1 cellular context compared by ENCODE assay signal in the genomic region with DNA sequence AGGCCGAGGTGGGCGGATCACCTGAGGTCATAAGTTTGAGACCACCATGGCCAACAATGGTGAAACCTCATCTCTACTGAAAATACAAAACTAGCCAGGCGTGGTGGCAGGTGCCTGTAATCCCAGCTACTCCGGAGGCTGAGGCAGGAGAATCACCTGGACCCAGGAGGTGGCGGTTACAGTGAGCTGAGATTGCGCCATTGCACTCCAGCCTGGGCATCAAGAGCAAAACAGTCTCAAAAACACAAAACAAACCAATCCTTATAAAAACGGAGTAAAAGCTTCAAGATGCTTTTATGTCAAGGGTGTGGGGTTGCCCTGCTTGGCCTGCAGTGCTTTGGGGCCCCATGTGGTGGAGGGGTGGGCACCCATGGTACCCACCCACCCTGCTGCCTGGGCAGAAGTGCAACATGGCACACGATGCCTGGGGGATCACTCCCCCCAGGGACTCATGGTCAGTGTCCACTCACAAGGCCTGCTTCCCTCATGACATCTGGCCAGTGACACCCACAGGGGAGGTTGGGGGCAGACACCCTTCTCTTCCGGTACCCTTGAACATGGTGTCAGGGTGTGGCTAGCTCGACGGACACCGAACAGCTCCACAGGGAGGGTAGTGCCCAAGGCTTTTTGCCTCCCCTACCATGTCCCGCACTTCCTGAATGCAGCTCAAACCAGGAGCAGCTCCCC.
TF ChIP-seq lines count a peak whose summit lies in the region.

No MANE protein-coding gene starts in this region.

TF ChIP-seq in HEK293, 187 proteins besides CTCF, POLR2A, EP300 and RAD21 (continued from another document):
- TF ChIP-seq, protein P1, sequence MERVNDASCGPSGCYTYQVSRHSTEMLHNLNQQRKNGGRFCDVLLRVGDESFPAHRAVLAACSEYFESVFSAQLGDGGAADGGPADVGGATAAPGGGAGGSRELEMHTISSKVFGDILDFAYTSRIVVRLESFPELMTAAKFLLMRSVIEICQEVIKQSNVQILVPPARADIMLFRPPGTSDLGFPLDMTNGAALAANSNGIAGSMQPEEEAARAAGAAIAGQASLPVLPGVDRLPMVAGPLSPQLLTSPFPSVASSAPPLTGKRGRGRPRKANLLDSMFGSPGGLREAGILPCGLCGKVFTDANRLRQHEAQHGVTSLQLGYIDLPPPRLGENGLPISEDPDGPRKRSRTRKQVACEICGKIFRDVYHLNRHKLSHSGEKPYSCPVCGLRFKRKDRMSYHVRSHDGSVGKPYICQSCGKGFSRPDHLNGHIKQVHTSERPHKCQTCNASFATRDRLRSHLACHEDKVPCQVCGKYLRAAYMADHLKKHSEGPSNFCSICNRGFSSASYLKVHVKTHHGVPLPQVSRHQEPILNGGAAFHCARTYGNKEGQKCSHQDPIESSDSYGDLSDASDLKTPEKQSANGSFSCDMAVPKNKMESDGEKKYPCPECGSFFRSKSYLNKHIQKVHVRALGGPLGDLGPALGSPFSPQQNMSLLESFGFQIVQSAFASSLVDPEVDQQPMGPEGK (tag by site-specific recombination; IDR thresholded peaks at IDR 0.05), result peak; percentile 26; the same call in 1 of the 2 replicates
- TF ChIP-seq, protein P2, sequence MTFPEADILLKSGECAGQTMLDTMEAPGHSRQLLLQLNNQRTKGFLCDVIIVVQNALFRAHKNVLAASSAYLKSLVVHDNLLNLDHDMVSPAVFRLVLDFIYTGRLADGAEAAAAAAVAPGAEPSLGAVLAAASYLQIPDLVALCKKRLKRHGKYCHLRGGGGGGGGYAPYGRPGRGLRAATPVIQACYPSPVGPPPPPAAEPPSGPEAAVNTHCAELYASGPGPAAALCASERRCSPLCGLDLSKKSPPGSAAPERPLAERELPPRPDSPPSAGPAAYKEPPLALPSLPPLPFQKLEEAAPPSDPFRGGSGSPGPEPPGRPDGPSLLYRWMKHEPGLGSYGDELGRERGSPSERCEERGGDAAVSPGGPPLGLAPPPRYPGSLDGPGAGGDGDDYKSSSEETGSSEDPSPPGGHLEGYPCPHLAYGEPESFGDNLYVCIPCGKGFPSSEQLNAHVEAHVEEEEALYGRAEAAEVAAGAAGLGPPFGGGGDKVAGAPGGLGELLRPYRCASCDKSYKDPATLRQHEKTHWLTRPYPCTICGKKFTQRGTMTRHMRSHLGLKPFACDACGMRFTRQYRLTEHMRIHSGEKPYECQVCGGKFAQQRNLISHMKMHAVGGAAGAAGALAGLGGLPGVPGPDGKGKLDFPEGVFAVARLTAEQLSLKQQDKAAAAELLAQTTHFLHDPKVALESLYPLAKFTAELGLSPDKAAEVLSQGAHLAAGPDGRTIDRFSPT (tag by site-specific recombination; IDR thresholded peaks at IDR 0.05), result peak; percentile 81
- no peak for TF ChIP-seq ZNF521 (tag by site-specific recombination; IDR thresholded peaks at IDR 0.05)
